Comparison of ENCODE assay signal across 8 cellular contexts in the genomic region with DNA sequence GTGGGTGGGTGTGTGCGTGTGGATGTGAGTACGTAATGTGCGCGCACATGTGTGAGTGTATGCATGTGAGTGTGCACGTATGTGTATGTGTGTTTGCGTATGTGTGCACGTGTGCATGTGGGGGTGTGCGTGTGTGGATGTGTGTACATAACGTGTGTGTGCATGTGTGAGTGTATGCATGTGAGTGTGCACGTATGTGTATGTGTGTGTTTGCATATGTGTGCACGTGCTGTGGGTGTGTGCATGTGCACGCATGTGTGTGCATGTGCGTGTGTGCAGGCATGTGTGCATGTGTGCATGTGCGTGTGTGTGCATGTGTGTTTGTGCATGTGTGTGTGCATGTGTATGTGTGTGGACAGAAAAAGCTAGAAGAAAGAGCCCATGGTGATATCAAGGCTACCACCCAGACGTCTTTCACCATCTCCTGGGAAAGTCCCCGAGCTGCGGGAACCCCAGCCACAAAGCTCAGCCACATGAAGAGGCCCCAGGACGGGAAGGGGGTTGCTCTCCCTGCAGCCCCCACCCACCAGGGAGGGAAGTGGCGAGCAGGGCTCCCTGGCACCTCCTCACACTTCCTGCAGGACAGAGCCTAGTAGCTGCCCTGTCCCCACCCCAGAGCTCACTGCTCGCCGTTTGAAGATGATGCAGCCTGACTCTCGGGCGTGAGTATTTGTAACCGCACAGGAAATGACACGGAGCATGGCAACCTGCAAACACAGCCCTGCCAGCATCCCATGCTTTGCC.
DNase-seq lines count a peak whose midpoint lies in the region; ATAC-seq and TF ChIP-seq lines count a peak whose summit lies in the region.

No MANE protein-coding gene starts in this region.

- peaks cover 0 to 9% (median 0%) of the 10 kb centered on the region in 4 donors for H3K27me3 ChIP-seq in esophagus muscularis mucosa

- peaks cover 7% of the 10 kb centered on the region for H3K27me3 Mint-ChIP-seq in activated CD8-positive, alpha-beta memory T cell treated with anti-CD3 and anti-CD28 coated beads, Interleukin-2, amount 10 ng/mL, durations not matched to agents 7 days and 5 days

- TF ChIP-seq POLR2A in esophagus muscularis mucosa (IDR thresholded peaks at IDR 0.05; ENCODE audit: low read depth): no peak

- H3K4me1 ChIP-seq in esophagus muscularis mucosa: peaks cover 4 to 15% (median 9%) of the 10 kb centered on the region in 4 donors

- H3K4me1 Mint-ChIP-seq in activated CD8-positive, alpha-beta memory T cell treated with anti-CD3 and anti-CD28 coated beads, Interleukin-2, amount 10 ng/mL, durations not matched to agents 7 days and 5 days: peaks cover 18% of the 10 kb centered on the region

- no peak overlapping the region for H3K27ac ChIP-seq in esophagus muscularis mucosa (replicated peaks in 1 of 4)

- WGBS in esophagus muscularis mucosa: 87% methylated on average over 24 of the region's 25 CpGs

- H3K4me3 ChIP-seq in esophagus muscularis mucosa: no peak overlapping the region

- peaks cover 0 to 9% (median 0%) of the 10 kb centered on the region in 4 donors for H3K9me3 ChIP-seq in esophagus muscularis mucosa

- H3K36me3 Mint-ChIP-seq in activated CD8-positive, alpha-beta memory T cell treated with anti-CD3 and anti-CD28 coated beads, Interleukin-2, amount 10 ng/mL, durations not matched to agents 7 days and 5 days: peaks cover 3% of the 10 kb centered on the region

- H3K36me3 ChIP-seq in esophagus muscularis mucosa: no peaks in the 10 kb centered on the region

- no peak overlapping the region for H3K27ac Mint-ChIP-seq in activated CD8-positive, alpha-beta memory T cell treated with anti-CD3 and anti-CD28 coated beads, Interleukin-2, amount 10 ng/mL, durations not matched to agents 7 days and 5 days

- intact Hi-C loops in esophagus muscularis mucosa (cut with DNase I): loop anchor here (5.0 kb wide), 1 partner anchor 1667 kb away; no protein-coding TSS in a partner anchor

- peaks cover 16% of the 10 kb centered on the region for H3K9me3 Mint-ChIP-seq in activated CD8-positive, alpha-beta memory T cell treated with anti-CD3 and anti-CD28 coated beads, Interleukin-2, amount 10 ng/mL, durations not matched to agents 7 days and 5 days (ENCODE audit: low read depth)

- DNase-seq in EH (ENCODE audit: low read depth): peak; percentile 12
- peak; percentile 55 for DNase-seq in HS-5 (ENCODE audit: low read depth)
- DNase-seq in activated CD8-positive, alpha-beta memory T cell treated with anti-CD3 and anti-CD28 coated beads, Interleukin-2, amount 10 ng/mL, durations not matched to agents 7 days and 5 days: peak; percentile 71
- DNase-seq in stimulated activated CD4-positive, alpha-beta T cell treated with anti-CD3 and anti-CD28 coated beads, Interleukin-1b, Interleukin-23, amount 100 ng/mL, for 48 hours: peak; percentile 62
- DNase-seq in NCI-H128 (lab: John Stamatoyannopoulos, UW; ENCODE audit: unreplicated experiment): no peak
- no peak for DNase-seq in NCI-H2227 treated with DMSO at 0.1 percent for 48 hours (lab: John Stamatoyannopoulos, UW)
- DNase-seq in esophagus muscularis mucosa (ENCODE audit: extremely low spot score): no peak

- peak; percentile 68 for ATAC-seq in GM21526 (IDR thresholded peaks at IDR 0.05; ENCODE audit: low FRiP score, unreplicated experiment)
- peak; percentile 78 for ATAC-seq in activated CD8-positive, alpha-beta memory T cell treated with anti-CD3 and anti-CD28 coated beads, Interleukin-2, amount 10 ng/mL, durations not matched to agents 7 days and 5 days

- CTCF ChIA-PET in activated CD8-positive, alpha-beta memory T cell treated with anti-CD3 and anti-CD28 coated beads, Interleukin-2, amount 10 ng/mL, durations not matched to agents 7 days and 5 days (lab: Charles Lee): no interaction called here

- TF ChIP-seq CTCF in esophagus muscularis mucosa (IDR thresholded peaks at IDR 0.05): no peak

- no peak for TF ChIP-seq EP300 in esophagus muscularis mucosa (IDR thresholded peaks at IDR 0.05)

- no peak overlapping the region for H3K4me3 Mint-ChIP-seq in activated CD8-positive, alpha-beta memory T cell treated with anti-CD3 and anti-CD28 coated beads, Interleukin-2, amount 10 ng/mL, durations not matched to agents 7 days and 5 days

Comparison
In these comparisons a context has a peak if more than half of its experiments do, and no peak if none do; other contexts are left out.
1. DNase-seq: peak in EH (single experiment), HS-5 (single experiment), activated CD8-positive, alpha-beta memory T cell treated with anti-CD3 and anti-CD28 coated beads, Interleukin-2, amount 10 ng/mL, durations not matched to agents 7 days and 5 days (single experiment) and stimulated activated CD4-positive, alpha-beta T cell treated with anti-CD3 and anti-CD28 coated beads, Interleukin-1b, Interleukin-23, amount 100 ng/mL, for 48 hours (single experiment); none in NCI-H128 (single experiment), NCI-H2227 treated with DMSO at 0.1 percent for 48 hours (single experiment) and esophagus muscularis mucosa (single experiment).